Comparison of ENCODE assay signal across 1 cellular context in the genomic region with DNA sequence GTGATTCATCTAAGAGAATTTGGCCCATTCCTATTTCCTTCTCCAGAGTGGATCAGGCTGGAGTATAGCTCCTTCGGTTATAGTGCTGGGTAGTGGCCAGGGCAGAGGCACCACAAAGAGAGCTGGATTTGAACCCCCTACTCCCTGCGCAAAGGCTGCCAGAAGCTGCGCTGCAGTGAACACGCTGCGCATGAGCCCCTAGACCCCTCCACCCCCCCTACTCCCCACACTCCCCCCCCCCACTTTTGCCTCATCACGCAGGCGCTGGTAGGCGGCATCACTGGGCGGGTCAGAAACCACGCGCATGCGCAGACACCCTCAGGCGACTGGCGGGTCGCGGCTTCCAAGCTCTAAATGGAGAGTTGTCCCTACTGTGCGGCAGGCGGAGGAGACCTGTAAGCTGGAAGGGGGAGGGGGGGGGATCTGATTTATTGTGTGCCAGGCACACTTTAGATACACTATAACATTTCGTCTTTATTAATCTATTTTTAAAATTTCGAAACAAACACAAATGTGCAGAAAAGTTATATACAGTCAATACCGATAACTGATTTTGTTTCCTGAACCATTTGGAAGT.
TF ChIP-seq lines count a peak whose summit lies in the region.

No MANE protein-coding gene starts in this region.

TF ChIP-seq in WTC11, 78 proteins besides CTCF, POLR2A, EP300 and RAD21 (continued from another document):
- TF ChIP-seq, protein P1, sequence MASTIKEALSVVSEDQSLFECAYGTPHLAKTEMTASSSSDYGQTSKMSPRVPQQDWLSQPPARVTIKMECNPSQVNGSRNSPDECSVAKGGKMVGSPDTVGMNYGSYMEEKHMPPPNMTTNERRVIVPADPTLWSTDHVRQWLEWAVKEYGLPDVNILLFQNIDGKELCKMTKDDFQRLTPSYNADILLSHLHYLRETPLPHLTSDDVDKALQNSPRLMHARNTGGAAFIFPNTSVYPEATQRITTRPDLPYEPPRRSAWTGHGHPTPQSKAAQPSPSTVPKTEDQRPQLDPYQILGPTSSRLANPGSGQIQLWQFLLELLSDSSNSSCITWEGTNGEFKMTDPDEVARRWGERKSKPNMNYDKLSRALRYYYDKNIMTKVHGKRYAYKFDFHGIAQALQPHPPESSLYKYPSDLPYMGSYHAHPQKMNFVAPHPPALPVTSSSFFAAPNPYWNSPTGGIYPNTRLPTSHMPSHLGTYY (CRISPR knock-in tag; IDR thresholded peaks at IDR 0.05): no peak
- TF ChIP-seq, protein P2, sequence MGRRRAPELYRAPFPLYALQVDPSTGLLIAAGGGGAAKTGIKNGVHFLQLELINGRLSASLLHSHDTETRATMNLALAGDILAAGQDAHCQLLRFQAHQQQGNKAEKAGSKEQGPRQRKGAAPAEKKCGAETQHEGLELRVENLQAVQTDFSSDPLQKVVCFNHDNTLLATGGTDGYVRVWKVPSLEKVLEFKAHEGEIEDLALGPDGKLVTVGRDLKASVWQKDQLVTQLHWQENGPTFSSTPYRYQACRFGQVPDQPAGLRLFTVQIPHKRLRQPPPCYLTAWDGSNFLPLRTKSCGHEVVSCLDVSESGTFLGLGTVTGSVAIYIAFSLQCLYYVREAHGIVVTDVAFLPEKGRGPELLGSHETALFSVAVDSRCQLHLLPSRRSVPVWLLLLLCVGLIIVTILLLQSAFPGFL (CRISPR knock-in tag; IDR thresholded peaks at IDR 0.05; ENCODE audit: borderline replicate concordance): no peak
- TF ChIP-seq FOXK1 (CRISPR knock-in tag; IDR thresholded peaks at IDR 0.05) (no peak), ZNF671 (CRISPR knock-in tag; IDR thresholded peaks at IDR 0.05) (no peak), NFE2L1 (CRISPR knock-in tag; IDR thresholded peaks at IDR 0.05) (no peak), JAZF1 (CRISPR knock-in tag; IDR thresholded peaks at IDR 0.05) (no peak), PRRX2 (CRISPR knock-in tag; IDR thresholded peaks at IDR 0.05) (no peak)
- TF ChIP-seq, protein P3, sequence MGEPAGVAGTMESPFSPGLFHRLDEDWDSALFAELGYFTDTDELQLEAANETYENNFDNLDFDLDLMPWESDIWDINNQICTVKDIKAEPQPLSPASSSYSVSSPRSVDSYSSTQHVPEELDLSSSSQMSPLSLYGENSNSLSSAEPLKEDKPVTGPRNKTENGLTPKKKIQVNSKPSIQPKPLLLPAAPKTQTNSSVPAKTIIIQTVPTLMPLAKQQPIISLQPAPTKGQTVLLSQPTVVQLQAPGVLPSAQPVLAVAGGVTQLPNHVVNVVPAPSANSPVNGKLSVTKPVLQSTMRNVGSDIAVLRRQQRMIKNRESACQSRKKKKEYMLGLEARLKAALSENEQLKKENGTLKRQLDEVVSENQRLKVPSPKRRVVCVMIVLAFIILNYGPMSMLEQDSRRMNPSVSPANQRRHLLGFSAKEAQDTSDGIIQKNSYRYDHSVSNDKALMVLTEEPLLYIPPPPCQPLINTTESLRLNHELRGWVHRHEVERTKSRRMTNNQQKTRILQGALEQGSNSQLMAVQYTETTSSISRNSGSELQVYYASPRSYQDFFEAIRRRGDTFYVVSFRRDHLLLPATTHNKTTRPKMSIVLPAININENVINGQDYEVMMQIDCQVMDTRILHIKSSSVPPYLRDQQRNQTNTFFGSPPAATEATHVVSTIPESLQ (CRISPR knock-in tag; IDR thresholded peaks at IDR 0.05): no peak
- TF ChIP-seq, protein P4, sequence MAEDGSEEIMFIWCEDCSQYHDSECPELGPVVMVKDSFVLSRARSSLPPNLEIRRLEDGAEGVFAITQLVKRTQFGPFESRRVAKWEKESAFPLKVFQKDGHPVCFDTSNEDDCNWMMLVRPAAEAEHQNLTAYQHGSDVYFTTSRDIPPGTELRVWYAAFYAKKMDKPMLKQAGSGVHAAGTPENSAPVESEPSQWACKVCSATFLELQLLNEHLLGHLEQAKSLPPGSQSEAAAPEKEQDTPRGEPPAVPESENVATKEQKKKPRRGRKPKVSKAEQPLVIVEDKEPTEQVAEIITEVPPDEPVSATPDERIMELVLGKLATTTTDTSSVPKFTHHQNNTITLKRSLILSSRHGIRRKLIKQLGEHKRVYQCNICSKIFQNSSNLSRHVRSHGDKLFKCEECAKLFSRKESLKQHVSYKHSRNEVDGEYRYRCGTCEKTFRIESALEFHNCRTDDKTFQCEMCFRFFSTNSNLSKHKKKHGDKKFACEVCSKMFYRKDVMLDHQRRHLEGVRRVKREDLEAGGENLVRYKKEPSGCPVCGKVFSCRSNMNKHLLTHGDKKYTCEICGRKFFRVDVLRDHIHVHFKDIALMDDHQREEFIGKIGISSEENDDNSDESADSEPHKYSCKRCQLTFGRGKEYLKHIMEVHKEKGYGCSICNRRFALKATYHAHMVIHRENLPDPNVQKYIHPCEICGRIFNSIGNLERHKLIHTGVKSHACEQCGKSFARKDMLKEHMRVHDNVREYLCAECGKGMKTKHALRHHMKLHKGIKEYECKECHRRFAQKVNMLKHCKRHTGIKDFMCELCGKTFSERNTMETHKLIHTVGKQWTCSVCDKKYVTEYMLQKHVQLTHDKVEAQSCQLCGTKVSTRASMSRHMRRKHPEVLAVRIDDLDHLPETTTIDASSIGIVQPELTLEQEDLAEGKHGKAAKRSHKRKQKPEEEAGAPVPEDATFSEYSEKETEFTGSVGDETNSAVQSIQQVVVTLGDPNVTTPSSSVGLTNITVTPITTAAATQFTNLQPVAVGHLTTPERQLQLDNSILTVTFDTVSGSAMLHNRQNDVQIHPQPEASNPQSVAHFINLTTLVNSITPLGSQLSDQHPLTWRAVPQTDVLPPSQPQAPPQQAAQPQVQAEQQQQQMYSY (CRISPR knock-in tag; IDR thresholded peaks at IDR 0.05): no peak
